In the genomic region with DNA sequence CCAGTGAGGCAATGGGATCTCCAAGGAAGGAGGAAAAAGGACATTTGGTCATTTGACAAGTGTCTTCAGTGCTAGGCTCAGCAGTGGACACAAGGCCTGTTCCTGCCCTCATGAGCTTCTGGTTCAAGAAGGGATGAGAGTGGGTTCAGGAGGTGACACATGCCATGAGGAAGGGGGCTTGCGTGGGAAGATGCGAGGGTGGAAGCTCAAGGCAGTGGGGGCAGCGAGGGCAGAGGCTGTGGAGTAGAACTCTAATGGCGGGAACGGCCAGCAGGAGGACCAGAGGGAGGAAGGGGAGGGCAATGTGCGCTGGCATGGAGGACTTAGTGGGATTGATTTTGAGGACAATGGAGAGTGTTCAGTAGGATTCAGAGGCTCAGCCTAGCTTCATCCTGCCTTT, we compare ENCODE assay signal across 12 cellular contexts. TPM values are rescaled to one million over a fixed set of nuclear protein-coding genes. Genes with fewer than 3 reads are reported as not detected.
DNase-seq lines count a peak whose midpoint lies in the region; ATAC-seq and TF ChIP-seq lines count a peak whose summit lies in the region.
"Had no signal": no experiment of that assay in that cellular context is flagged by ENCODE, and none has a peak within 500 bp of the region (broad histone marks: within the 10 kb centered on the region; RNA-seq: fewer than 3 reads in every experiment).

No MANE protein-coding gene starts in this region.

- H3K27ac ChIP-seq in tibial artery, result peak overlapping the region; percentile 64 to 76

- H3K36me3 ChIP-seq in tibial artery, result peaks cover 5 to 8% (median 8%) of the 10 kb centered on the region in 3 donors

- H3K4me1 ChIP-seq in tibial artery, result peaks cover 7 to 57% (median 44%) of the 10 kb centered on the region in 4 donors

- H3K27me3 Mint-ChIP-seq in chondrocyte (ENCODE audit: low read depth), result no peaks in the 10 kb centered on the region
- H3K27me3 Mint-ChIP-seq in nephron (ENCODE audit: low read depth), result no peaks in the 10 kb centered on the region
- H3K27me3 Mint-ChIP-seq: memory B cell had no signal

- H3K36me3 Mint-ChIP-seq in chondrocyte (ENCODE audit: low read depth) (peaks cover 2% of the 10 kb centered on the region), nephron (ENCODE audit: low read depth) (peaks cover 11% of the 10 kb centered on the region)
- H3K36me3 Mint-ChIP-seq: memory B cell had no signal

- H3K9me3 Mint-ChIP-seq in chondrocyte (ENCODE audit: low read depth), result no peaks in the 10 kb centered on the region
- H3K9me3 Mint-ChIP-seq in nephron, result no peaks in the 10 kb centered on the region
- H3K9me3 Mint-ChIP-seq: memory B cell had no signal

- no peak overlapping the region for H3K4me3 ChIP-seq in tibial artery

- intact Hi-C loops in tibial artery (cut with DNase I; ENCODE audit: low total_unique reads), result no loop called here
- intact Hi-C loops in posterior vena cava (cut with DNase I), result loop anchor here in 1 of 2 donors (5.0 kb wide), 1 partner anchor 39 kb away; no protein-coding TSS in a partner anchor

- H3K9me3 ChIP-seq in tibial artery, result no peaks in the 10 kb centered on the region

- ATAC-seq in GM21825 (IDR thresholded peaks at IDR 0.05; ENCODE audit: unreplicated experiment), result no peak

- H3K27me3 ChIP-seq in tibial artery, result no peaks in the 10 kb centered on the region

- H3K4me3 Mint-ChIP-seq in chondrocyte (ENCODE audit: unreplicated experiment) (no peak overlapping the region), nephron (peak overlapping the region; percentile 34 to 53 (median 39))
- H3K4me3 Mint-ChIP-seq: memory B cell had no signal

- H3K27ac Mint-ChIP-seq in chondrocyte (ENCODE audit: unreplicated experiment) (peak overlapping the region; percentile 19), nephron (peak overlapping the region; percentile 73 to 86 (median 82))
- H3K27ac Mint-ChIP-seq: memory B cell had no signal

- TF ChIP-seq CTCF in chondrocyte (IDR thresholded peaks at IDR 0.05) (no peak), nephron (IDR thresholded peaks at IDR 0.05; ENCODE audit: unreplicated experiment in 3 of 3) (no peak), tibial artery (IDR thresholded peaks at IDR 0.05) (no peak)

- H3K4me1 Mint-ChIP-seq in chondrocyte (ENCODE audit: low read depth) (peaks cover 42% of the 10 kb centered on the region), nephron (peaks cover 27% of the 10 kb centered on the region)

- DNase-seq in DMS53 (lab: John Stamatoyannopoulos, UW) (peak; percentile 20), DMS53 treated with DMSO at 0.1 percent for 48 hours (lab: John Stamatoyannopoulos, UW; ENCODE audit: unreplicated experiment) (no peak), chondrocyte (ENCODE audit: low spot score) (no peak), tibial artery (no peak), GOT3 (lab: John Stamatoyannopoulos, UW) (no peak), posterior vena cava (ENCODE audit: low spot score) (no peak)
- DNase-seq: 8988T, NCI-H526 treated with DMSO at 0.1 percent for 48 hours, SHP77 had no signal

RNA-seq across cellular contexts. Expression of a gene that starts 3.3 kb away (rescaled TPM):
- total RNA-seq in chondrocyte (67.6 to 96.3 TPM (median 73.1 TPM) in 3 replicates), posterior vena cava (10 to 100 TPM; 11.5 to 13.0 TPM)

RNA-seq across cellular contexts. Expression of a gene that starts 17.3 kb away (rescaled TPM):
- total RNA-seq in chondrocyte, result 0.33 to 2.1 TPM (median 1.7 TPM) in 3 replicates
- 10 to 100 TPM; 60.7 to 76.7 TPM for total RNA-seq in posterior vena cava

RNA-seq across cellular contexts. Expression of a gene that starts 36.8 kb away (rescaled TPM):
- 10.9 to 14.2 TPM (median 12.8 TPM) in 3 replicates for total RNA-seq in chondrocyte
- total RNA-seq in posterior vena cava, result 1 to 10 TPM; 6.1 to 6.6 TPM

RNA-seq across cellular contexts. Expression of a gene that starts 47.6 kb away (rescaled TPM):
- total RNA-seq in chondrocyte, result 3.4 to 6.1 TPM (median 3.8 TPM) in 3 replicates
- 1 to 10 TPM; 1.9 to 2.9 TPM for total RNA-seq in posterior vena cava

RNA-seq across cellular contexts. Expression of a gene that starts 58.7 kb away (rescaled TPM):
- total RNA-seq in chondrocyte (9.7 to 10.1 TPM (median 10.0 TPM) in 3 replicates), posterior vena cava (1 to 10 TPM; 5.6 to 7.1 TPM)

Comparison
In these comparisons a context has a peak if more than half of its experiments do, and no peak if none do; other contexts are left out.
1. RNA of a gene that starts 17.3 kb away (total RNA-seq): 60.7 to 76.7 TPM in posterior vena cava; 0.33 to 2.1 TPM in chondrocyte; every median in the first group is over 10 times any median in the second.